In the genomic region with DNA sequence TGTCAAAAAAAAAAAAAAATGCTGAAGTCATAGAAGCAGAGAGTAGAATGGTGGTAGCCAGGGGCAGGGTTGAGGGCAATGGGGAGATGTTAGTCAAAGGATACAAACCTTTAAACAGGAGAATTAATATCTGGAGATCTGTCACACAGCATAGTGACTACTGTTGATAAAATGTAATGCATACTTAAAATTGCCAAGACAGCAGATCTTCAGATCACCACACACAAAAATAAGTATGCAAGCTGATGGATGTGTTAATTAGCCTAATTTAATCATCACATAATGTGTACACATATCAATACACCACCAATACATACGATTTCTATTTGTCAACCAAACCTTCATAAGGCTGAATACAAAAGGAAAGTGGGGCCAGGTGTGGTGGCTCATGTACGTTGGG, we compare ENCODE assay signal across 8 cellular contexts.
"Had no signal": no experiment of that assay in that cellular context is flagged by ENCODE, and none has a peak within 500 bp of the region (broad histone marks: within the 10 kb centered on the region; RNA-seq: fewer than 3 reads in every experiment).

No MANE protein-coding gene starts in this region.

- FAIRE-seq: G401.6, GM12878, GM12891, GM12892, GM18507, GM19239 had no signal

- H3K4me3 ChIP-seq: GM12878 had no signal

- DNase-seq: GDM1, GF-D8 had no signal

- ATAC-seq: GM12878 had no signal
